ENCODE assay signal across 19 cellular contexts in the genomic region with DNA sequence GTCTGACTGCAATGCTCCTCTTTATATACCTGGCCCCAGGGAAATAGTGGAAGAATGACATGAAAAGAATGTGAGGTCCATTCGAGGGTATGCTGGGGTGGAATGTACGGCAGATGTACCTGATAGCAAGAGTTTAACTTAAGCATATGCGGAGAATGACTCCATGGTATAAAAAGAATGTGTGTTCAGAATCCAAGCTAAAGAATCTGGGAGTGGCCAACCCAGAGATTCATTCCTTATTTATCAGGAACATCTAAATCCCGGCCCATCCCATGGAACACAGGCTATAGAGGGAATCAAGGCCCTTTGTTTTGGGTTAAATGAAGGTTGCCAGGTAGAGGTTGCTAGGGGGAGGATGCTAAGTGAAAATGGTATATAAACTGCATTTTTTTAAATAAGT.
A peak's percentile ranks its signal among the peaks of the same experiment; 100 is the strongest.
DNase-seq lines count a peak whose midpoint lies in the region; TF ChIP-seq lines count a peak whose summit lies in the region.
"Had no signal": no experiment of that assay in that cellular context is flagged by ENCODE, and none has a peak within 500 bp of the region (broad histone marks: within the 10 kb centered on the region; RNA-seq: fewer than 3 reads in every experiment).

No MANE protein-coding gene starts in this region.

- POLR2A ChIA-PET in MCF 10A (lab: Yijun Ruan, JAX) (no interaction called here), PC-9 (lab: Charles Lee; ENCODE audit: unreplicated experiment) (interaction anchor here (0.7 kb wide), 2 partner anchors 16 to 438 kb away, joined by 3 read pairs; no protein-coding TSS in a partner anchor)

- BruUV-seq in MCF 10A (replicated peaks; lab: Mats Ljungman, UMichigan) (no TSS peak), PC-9 (replicated peaks; lab: Mats Ljungman, UMichigan) (no TSS peak)

- H4K20me1 ChIP-seq in PC-9 (ENCODE audit: insufficient read depth): no peaks in the 10 kb centered on the region

- H3K9me3 ChIP-seq in breast epithelium (no peaks in the 10 kb centered on the region), PC-9 (ENCODE audit: insufficient read depth, low read depth) (no peaks in the 10 kb centered on the region)
- H3K9me3 ChIP-seq: SJCRH30 had no signal

- H3K27me3 ChIP-seq in breast epithelium (no peaks in the 10 kb centered on the region), PC-9 (ENCODE audit: insufficient read depth, low read depth) (no peaks in the 10 kb centered on the region)
- H3K27me3 ChIP-seq: SJCRH30 had no signal

- TF ChIP-seq CTCF in MCF 10A (IDR thresholded peaks at IDR 0.05; ENCODE audit: unreplicated experiment): no peak
- no peak for TF ChIP-seq CTCF in breast epithelium (IDR thresholded peaks at IDR 0.05)
- no peak for TF ChIP-seq CTCF in PC-9 (conservative IDR thresholded peaks at IDR 0.05)
- TF ChIP-seq CTCF in retinal pigment epithelial cell (conservative IDR thresholded peaks at IDR 0.05; ENCODE audit: low read depth, low read length): no peak

- no peaks in the 10 kb centered on the region for H3K79me2 ChIP-seq in PC-9 (ENCODE audit: low read depth)

- H3K27ac Mint-ChIP-seq in MCF 10A (ENCODE audit: low read depth, unreplicated experiment): peak overlapping the region; percentile 39
- H3K27ac Mint-ChIP-seq in T-helper 2 cell treated with Interferon-gamma antibody and Interleukin-4, amounts not matched to agents 5 μg/mL and 100 μg/mL, for 36 hours: no peak overlapping the region
- H3K27ac Mint-ChIP-seq: B cell; CD4-positive, CD25-positive, alpha-beta regulatory T cell had no signal

- H3K27me3 Mint-ChIP-seq in MCF 10A (ENCODE audit: insufficient read depth, unreplicated experiment): no peaks in the 10 kb centered on the region
- no peaks in the 10 kb centered on the region for H3K27me3 Mint-ChIP-seq in T-helper 2 cell treated with Interferon-gamma antibody and Interleukin-4, amounts not matched to agents 5 μg/mL and 100 μg/mL, for 36 hours (ENCODE audit: low read depth)

- H3K4me1 ChIP-seq in breast epithelium (no peaks in the 10 kb centered on the region), PC-9 (replicated peaks; ENCODE audit: insufficient read depth) (no peaks in the 10 kb centered on the region; the same call in 1 of the 2 replicates)
- H3K4me1 ChIP-seq: SJCRH30 had no signal

- no peaks in the 10 kb centered on the region for H3F3A ChIP-seq in PC-9 (ENCODE audit: insufficient read depth, low read depth)

- no peak overlapping the region for H3K4me3 ChIP-seq in breast epithelium
- no peak overlapping the region for H3K4me3 ChIP-seq in PC-9
- no peak overlapping the region for H3K4me3 ChIP-seq in retinal pigment epithelial cell (ENCODE audit: low read length)
- H3K4me3 ChIP-seq: SJCRH30 had no signal

- DNase-seq in MCF 10A (ENCODE audit: unreplicated experiment) (no peak), breast epithelium (ENCODE audit: low spot score in 2 of 2) (no peak), PC-9 (peak; percentile 59 to 80), islet precursor cell (peak; percentile 73), retinal pigment epithelial cell (ENCODE audit: low read depth) (peak; percentile 29), T-helper 1 cell (no peak), ureter (ENCODE audit: low spot score) (no peak)
- no peak for DNase-seq in T-helper 2 cell treated with Interferon-gamma antibody and Interleukin-4, amounts not matched to agents 5 μg/mL and 100 μg/mL, for 36 hours (ENCODE audit: low spot score)
- DNase-seq: 8988T; CD4-positive, CD25-positive, alpha-beta regulatory T cell; DMS53; GOT3; NCI-H1417 treated with DMSO at 0.1 percent for 48 hours; NCI-H187 treated with DMSO at 0.1 percent for 48 hours; NCI-H2227 treated with DMSO at 0.1 percent for 48 hours; NCI-H524; SJCRH30 had no signal

- TF ChIP-seq POLR2A in breast epithelium (IDR thresholded peaks at IDR 0.05): no peak

- H3K27ac ChIP-seq in breast epithelium (no peak overlapping the region), PC-9 (no peak overlapping the region)
- H3K27ac ChIP-seq: KMS-11, SJCRH30 had no signal

- intact Hi-C loops in MCF 10A (cut with micrococcal nuclease): no loop called here
- intact Hi-C loops in breast epithelium (cut with DNase I; ENCODE audit: low total_unique reads): no loop called here
- intact Hi-C loops in PC-9 (cut with micrococcal nuclease; ENCODE audit: unreplicated experiment): loop anchor here (1.0 kb wide), 6 partner anchors 10 to 443 kb away; no protein-coding TSS in a partner anchor

- no peaks in the 10 kb centered on the region for H3K36me3 Mint-ChIP-seq in MCF 10A (ENCODE audit: insufficient read depth, unreplicated experiment)
- no peaks in the 10 kb centered on the region for H3K36me3 Mint-ChIP-seq in T-helper 2 cell treated with Interferon-gamma antibody and Interleukin-4, amounts not matched to agents 5 μg/mL and 100 μg/mL, for 36 hours (ENCODE audit: low read depth)
- H3K36me3 Mint-ChIP-seq: CD4-positive, CD25-positive, alpha-beta regulatory T cell had no signal

- H2AFZ ChIP-seq in PC-9: no peak overlapping the region

- H3K9me2 ChIP-seq in PC-9 (ENCODE audit: insufficient read depth): no peaks in the 10 kb centered on the region

- H3K36me3 ChIP-seq in breast epithelium (no peaks in the 10 kb centered on the region), PC-9 (ENCODE audit: low read depth) (no peaks in the 10 kb centered on the region)
- H3K36me3 ChIP-seq: SJCRH30 had no signal

- no peaks in the 10 kb centered on the region for H3K9me3 Mint-ChIP-seq in MCF 10A (ENCODE audit: unreplicated experiment)
- no peaks in the 10 kb centered on the region for H3K9me3 Mint-ChIP-seq in T-helper 2 cell treated with Interferon-gamma antibody and Interleukin-4, amounts not matched to agents 5 μg/mL and 100 μg/mL, for 36 hours

- peaks cover 14% of the 10 kb centered on the region for H3K4me1 Mint-ChIP-seq in MCF 10A (ENCODE audit: insufficient read depth, unreplicated experiment)
- no peaks in the 10 kb centered on the region for H3K4me1 Mint-ChIP-seq in T-helper 2 cell treated with Interferon-gamma antibody and Interleukin-4, amounts not matched to agents 5 μg/mL and 100 μg/mL, for 36 hours (ENCODE audit: low read depth)
- H3K4me1 Mint-ChIP-seq: B cell; CD4-positive, CD25-positive, alpha-beta regulatory T cell had no signal

- no peak overlapping the region for H3K4me2 ChIP-seq in PC-9
- H3K4me2 ChIP-seq: KMS-11 had no signal

- H3K4me3 Mint-ChIP-seq in MCF 10A (ENCODE audit: unreplicated experiment): no peak overlapping the region
- no peak overlapping the region for H3K4me3 Mint-ChIP-seq in T-helper 2 cell treated with Interferon-gamma antibody and Interleukin-4, amounts not matched to agents 5 μg/mL and 100 μg/mL, for 36 hours
- H3K4me3 Mint-ChIP-seq: B cell; CD4-positive, CD25-positive, alpha-beta regulatory T cell had no signal

- CTCF ChIA-PET in MCF 10A (lab: Yijun Ruan, JAX): interaction anchor here (0.6 kb wide), 1 partner anchor 250 kb away, joined by 3 read pairs; no protein-coding TSS in a partner anchor
- CTCF ChIA-PET in PC-9 (lab: Charles Lee): no interaction called here

Comparison
In these comparisons a context has a peak if more than half of its experiments do, and no peak if none do; other contexts are left out.
1. DNase-seq: peak in PC-9 (2 of 2), islet precursor cell (single experiment) and retinal pigment epithelial cell (single experiment); none in MCF 10A (single experiment), breast epithelium (0 of 2), T-helper 1 cell (0 of 5), T-helper 2 cell treated with Interferon-gamma antibody and Interleukin-4, amounts not matched to agents 5 μg/mL and 100 μg/mL, for 36 hours (single experiment) and ureter (single experiment).